In the genomic region with DNA sequence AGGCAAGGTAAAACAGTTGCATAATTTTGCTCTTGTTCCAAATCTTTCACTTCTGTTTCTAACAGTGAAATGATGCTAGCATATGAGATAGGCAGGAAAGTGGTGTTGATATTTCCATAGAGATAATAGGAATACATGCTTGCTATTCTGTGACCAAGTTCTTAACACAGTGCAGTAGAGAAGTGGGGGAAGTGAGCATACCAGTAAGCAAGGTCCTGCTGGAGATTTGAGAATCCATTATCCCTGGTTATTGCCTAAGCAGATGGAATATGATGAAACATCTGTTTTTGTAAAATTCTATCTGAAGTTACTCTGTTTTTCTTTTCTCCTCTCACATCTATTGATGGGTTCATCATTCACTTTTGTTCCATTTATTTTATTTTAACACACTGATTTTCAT, we compare ENCODE assay signal across 20 cellular contexts. TPM values are rescaled to one million over a fixed set of nuclear protein-coding genes. Genes with fewer than 3 reads are reported as not detected.
DNase-seq lines count a peak whose midpoint lies in the region; ATAC-seq and TF ChIP-seq lines count a peak whose summit lies in the region.
"Had no signal": no experiment of that assay in that cellular context is flagged by ENCODE, and none has a peak within 500 bp of the region (broad histone marks: within the 10 kb centered on the region; RNA-seq: fewer than 3 reads in every experiment).

No MANE protein-coding gene starts in this region.

- POLR2A ChIA-PET in CD8-positive, alpha-beta T cell (lab: Charles Lee): no interaction called here

- H3K27ac ChIP-seq in CD8-positive, alpha-beta T cell (ENCODE audit: low read depth, low read length): no peak overlapping the region
- no peak overlapping the region for H3K27ac ChIP-seq in left lung
- H3K27ac ChIP-seq: cardiac muscle cell, heart right ventricle, SJCRH30, transverse colon had no signal

- no peaks in the 10 kb centered on the region for H3K27me3 ChIP-seq in CD8-positive, alpha-beta T cell (ENCODE audit: insufficient read depth, low read length)
- no peaks in the 10 kb centered on the region for H3K27me3 ChIP-seq in adipocyte (replicated peaks; ENCODE audit: control insufficient read depth, insufficient read depth, low read length)
- no peaks in the 10 kb centered on the region for H3K27me3 ChIP-seq in left lung
- H3K27me3 ChIP-seq: cardiac muscle cell, heart right ventricle, SJCRH30, transverse colon had no signal

- intact Hi-C loops in CD8-positive, alpha-beta T cell (cut with DNase I, micrococcal nuclease): no loop called here
- intact Hi-C loops in left lung (cut with DNase I): no loop called here

- DNase-seq in NCI-H2171 treated with DMSO at 0.1 percent for 48 hours (lab: John Stamatoyannopoulos, UW): peak; percentile 7
- DNase-seq in NCI-H2171 (lab: John Stamatoyannopoulos, UW): no peak
- DNase-seq in CD8-positive, alpha-beta T cell: no peak
- DNase-seq in adipocyte (ENCODE audit: low read depth): peak; percentile 63
- no peak for DNase-seq in left lung
- no peak for DNase-seq in anterior cingulate cortex (lab: John Stamatoyannopoulos, UW)
- DNase-seq in glomerular visceral epithelial cell (ENCODE audit: extremely low spot score): no peak
- DNase-seq: activated naive CD8-positive, alpha-beta T cell treated with anti-CD3 and anti-CD28 coated beads, Interleukin-2, amount 50 U/mL, for 24 hours; heart right ventricle; NCI-H1105 treated with DMSO at 0.1 percent for 48 hours; NCI-H774; PC-3; SJCRH30; stimulated activated naive CD4-positive, alpha-beta T cell treated with Interleukin-2 at 50 U/mL for 16 hours; transverse colon had no signal

- TF ChIP-seq CTCF in CD8-positive, alpha-beta T cell (IDR thresholded peaks at IDR 0.05): no peak
- no peak for TF ChIP-seq CTCF in left lung (IDR thresholded peaks at IDR 0.05)

- no peaks in the 10 kb centered on the region for H3K9me3 Mint-ChIP-seq in CD8-positive, alpha-beta T cell
- H3K9me3 Mint-ChIP-seq: activated naive CD8-positive, alpha-beta T cell treated with anti-CD3 and anti-CD28 coated beads, Interleukin-2, amount 50 U/mL, for 24 hours; T-helper 1 cell treated with Interleukin-12 subunit alpha and Interleukin-12 subunit beta and Interleukin-4 antibody, amounts not matched to agents 30 μg/mL and 1 μg/mL, for 36 hours; WTC11 had no signal

- CTCF ChIA-PET in CD8-positive, alpha-beta T cell (lab: Charles Lee): no interaction called here

- peaks cover 17% of the 10 kb centered on the region for H3K36me3 ChIP-seq in CD8-positive, alpha-beta T cell (ENCODE audit: insufficient read depth, low read length)
- peaks cover 24% of the 10 kb centered on the region for H3K36me3 ChIP-seq in adipocyte (ENCODE audit: control insufficient read depth, insufficient read depth, low read length, severe bottlenecking)
- H3K36me3 ChIP-seq in left lung: peaks cover 0 to 80% of the 10 kb centered on the region in 2 donors

- H3K27ac Mint-ChIP-seq in CD8-positive, alpha-beta T cell: peak overlapping the region; percentile 25
- H3K27ac Mint-ChIP-seq: activated naive CD8-positive, alpha-beta T cell treated with anti-CD3 and anti-CD28 coated beads, Interleukin-2, amount 50 U/mL, for 24 hours; T-helper 1 cell treated with Interleukin-12 subunit alpha and Interleukin-12 subunit beta and Interleukin-4 antibody, amounts not matched to agents 30 μg/mL and 1 μg/mL, for 36 hours; WTC11 had no signal

- peaks cover 9% of the 10 kb centered on the region for H3K4me1 Mint-ChIP-seq in CD8-positive, alpha-beta T cell (ENCODE audit: low read depth)
- H3K4me1 Mint-ChIP-seq: activated naive CD8-positive, alpha-beta T cell treated with anti-CD3 and anti-CD28 coated beads, Interleukin-2, amount 50 U/mL, for 24 hours; WTC11 had no signal

- H3K36me3 Mint-ChIP-seq in CD8-positive, alpha-beta T cell: peaks cover 68% of the 10 kb centered on the region

- no peaks in the 10 kb centered on the region for H3K4me1 ChIP-seq in CD8-positive, alpha-beta T cell (ENCODE audit: insufficient read depth, low read length)
- H3K4me1 ChIP-seq in adipocyte (ENCODE audit: control insufficient read depth, insufficient read depth, low read length) (peaks cover 29% of the 10 kb centered on the region), left lung (peaks cover 0 to 12% of the 10 kb centered on the region in 2 donors)
- H3K4me1 ChIP-seq: SJCRH30, transverse colon had no signal

- H3K9ac ChIP-seq in adipocyte (ENCODE audit: low read length): no peak overlapping the region

- no peak overlapping the region for H3K4me3 Mint-ChIP-seq in CD8-positive, alpha-beta T cell
- H3K4me3 Mint-ChIP-seq: activated naive CD8-positive, alpha-beta T cell treated with anti-CD3 and anti-CD28 coated beads, Interleukin-2, amount 50 U/mL, for 24 hours; T-helper 1 cell treated with Interleukin-12 subunit alpha and Interleukin-12 subunit beta and Interleukin-4 antibody, amounts not matched to agents 30 μg/mL and 1 μg/mL, for 36 hours; WTC11 had no signal

- no peak for ATAC-seq in CD8-positive, alpha-beta T cell
- ATAC-seq in left lung: peak; percentile 24
- no peak for ATAC-seq in GM21737 (IDR thresholded peaks at IDR 0.05; ENCODE audit: unreplicated experiment)
- ATAC-seq: activated naive CD8-positive, alpha-beta T cell treated with anti-CD3 and anti-CD28 coated beads, Interleukin-2, amount 50 U/mL, for 24 hours; HCT116; PC-3; WTC11 had no signal

- no peak overlapping the region for H3K4me3 ChIP-seq in CD8-positive, alpha-beta T cell (ENCODE audit: low read depth, low read length)
- H3K4me3 ChIP-seq in adipocyte (ENCODE audit: low read length) (no peak overlapping the region), left lung (no peak overlapping the region)
- H3K4me3 ChIP-seq: cardiac muscle cell, heart right ventricle, SJCRH30, transverse colon had no signal

- H3K9me3 ChIP-seq in CD8-positive, alpha-beta T cell (ENCODE audit: low read length): no peaks in the 10 kb centered on the region
- no peaks in the 10 kb centered on the region for H3K9me3 ChIP-seq in adipocyte (ENCODE audit: control insufficient read depth, low read length)
- no peaks in the 10 kb centered on the region for H3K9me3 ChIP-seq in left lung
- H3K9me3 ChIP-seq: heart right ventricle, SJCRH30, transverse colon had no signal

- H3K27me3 Mint-ChIP-seq in CD8-positive, alpha-beta T cell (ENCODE audit: low read depth): no peaks in the 10 kb centered on the region
- H3K27me3 Mint-ChIP-seq: activated naive CD8-positive, alpha-beta T cell treated with anti-CD3 and anti-CD28 coated beads, Interleukin-2, amount 50 U/mL, for 24 hours had no signal

RNA-seq across cellular contexts. Expression of gene USP8, which starts 28.7 kb away (rescaled TPM):
- total RNA-seq in CD8-positive, alpha-beta T cell: 10 to 100 TPM; 59.5 to 61.5 TPM
- total RNA-seq in left lung: 10 to 100 TPM; 64.1 to 67.4 TPM

Comparison
In these comparisons a context has a peak if more than half of its experiments do, and no peak if none do; other contexts are left out.
1. DNase-seq: peak in NCI-H2171 treated with DMSO at 0.1 percent for 48 hours (single experiment) and adipocyte (single experiment); none in NCI-H2171 (single experiment), CD8-positive, alpha-beta T cell (0 of 7), left lung (0 of 2), anterior cingulate cortex (0 of 58) and glomerular visceral epithelial cell (single experiment).